Comparison of ENCODE assay signal across 21 cellular contexts in genomic region chr9:12162101-12162500, GRCh38.
DNase-seq lines count a peak whose midpoint lies in the region; ATAC-seq and TF ChIP-seq lines count a peak whose summit lies in the region.
"Had no signal": no experiment of that assay in that cellular context is flagged by ENCODE, and none has a peak within 500 bp of the region (broad histone marks: within the 10 kb centered on the region; RNA-seq: fewer than 3 reads in every experiment).

No MANE protein-coding gene starts in this region.

- no peak overlapping the region for H4K91ac ChIP-seq in H9 (ENCODE audit: insufficient read length, low read depth, low read length)

- no peaks in the 10 kb centered on the region for H3K79me2 ChIP-seq in H9 (ENCODE audit: insufficient read depth, low read length)

- no peaks in the 10 kb centered on the region for H3K9me3 ChIP-seq in H9 (ENCODE audit: control insufficient read depth, low read depth, low read length)
- H3K9me3 ChIP-seq: BLaER1 treated with 17β-estradiol and CSF1 and Interleukin-3, amounts not matched to agents 10 nM and 100 nM; HAP-1 had no signal

- H3K27ac ChIP-seq in H9 (ENCODE audit: insufficient read length, low read depth, low read length): no peak overlapping the region
- H3K27ac ChIP-seq: BLaER1 treated with 17β-estradiol and CSF1 and Interleukin-3, amounts not matched to agents 10 nM and 100 nM; HL-60 had no signal

- H3K9me3 Mint-ChIP-seq in neural crest cell (no peaks in the 10 kb centered on the region), H9 (no peaks in the 10 kb centered on the region; a peak in 1 of 5 replicates)

- no peak overlapping the region for H3K14ac ChIP-seq in H9 (ENCODE audit: insufficient read depth, low read length)

- H2BK12ac ChIP-seq in H9 (ENCODE audit: insufficient read length, low read depth, low read length): no peak overlapping the region

- H2BK120ac ChIP-seq in H9 (ENCODE audit: low read depth, low read length, poor library complexity, severe bottlenecking): no peak overlapping the region

- no peaks in the 10 kb centered on the region for H4K20me1 ChIP-seq in H9 (ENCODE audit: control insufficient read depth, insufficient read depth, insufficient read length)
- H4K20me1 ChIP-seq: BLaER1 treated with 17β-estradiol and CSF1 and Interleukin-3, amounts not matched to agents 10 nM and 100 nM had no signal

- H2AFZ ChIP-seq in H9 (ENCODE audit: low read length): no peak overlapping the region

- intact Hi-C loops in left cardiac atrium (cut with DNase I): no loop called here

- H2BK5ac ChIP-seq in H9 (ENCODE audit: insufficient read length, low read length): no peak overlapping the region

- H3K18ac ChIP-seq in H9 (ENCODE audit: insufficient read length, low read depth, low read length): no peak overlapping the region

- no peak overlapping the region for H4K5ac ChIP-seq in H9 (ENCODE audit: insufficient read length, low read depth, low read length)

- no peak overlapping the region for H4K8ac ChIP-seq in H9 (replicated peaks; ENCODE audit: insufficient read length, low read depth, low read length)

- no peaks in the 10 kb centered on the region for H3K23me2 ChIP-seq in H9 (ENCODE audit: insufficient read length, low read depth, low read length, poor library complexity, severe bottlenecking)

- no peak overlapping the region for H2BK15ac ChIP-seq in H9 (ENCODE audit: low read depth, low read length)

- H3K4me2 ChIP-seq in H9 (ENCODE audit: insufficient read depth, insufficient read length, low read length): no peak overlapping the region
- H3K4me2 ChIP-seq: BLaER1 treated with 17β-estradiol and CSF1 and Interleukin-3, amounts not matched to agents 10 nM and 100 nM had no signal

- H3K56ac ChIP-seq in H9 (ENCODE audit: insufficient read length, low read depth, low read length): no peak overlapping the region

- no peak for TF ChIP-seq POLR2A in erythroblast (IDR thresholded peaks at IDR 0.05; ENCODE audit: low read length)

- no peak overlapping the region for H3K23ac ChIP-seq in H9 (ENCODE audit: insufficient read length, low read depth, low read length)

- H3K27ac Mint-ChIP-seq in neural crest cell (ENCODE audit: unreplicated experiment) (peak overlapping the region; percentile 65), H9 (no peak overlapping the region)
- H3K27ac Mint-ChIP-seq: B cell; CD8-positive, alpha-beta T cell had no signal

- H3K27me3 Mint-ChIP-seq in neural crest cell (ENCODE audit: low read depth): no peaks in the 10 kb centered on the region
- no peaks in the 10 kb centered on the region for H3K27me3 Mint-ChIP-seq in H9 (ENCODE audit: low read depth)
- H3K27me3 Mint-ChIP-seq: B cell had no signal

- H3K36me3 Mint-ChIP-seq in neural crest cell (ENCODE audit: low read depth): no peaks in the 10 kb centered on the region
- H3K36me3 Mint-ChIP-seq in H9 (ENCODE audit: insufficient read depth in 1 of 3, low read depth in 3 of 3): no peaks in the 10 kb centered on the region
- H3K36me3 Mint-ChIP-seq: CD8-positive, alpha-beta T cell had no signal

- no peak for ATAC-seq in left cardiac atrium
- ATAC-seq: CD8-positive, alpha-beta T cell; GM12878 had no signal

- H3K79me1 ChIP-seq in H9 (ENCODE audit: insufficient read depth, low read depth, low read length, poor library complexity, severe bottlenecking): no peaks in the 10 kb centered on the region

- no CpG with 5 or more reads among the region's 6 CpGs for WGBS in H9 (ENCODE audit: extremely low coverage, insufficient read length, low lambda C conversion rate)

- TF ChIP-seq CTCF in neural crest cell (conservative IDR thresholded peaks at IDR 0.05) (no peak), H9 (conservative IDR thresholded peaks at IDR 0.05) (no peak)

- H3K4ac ChIP-seq in H9 (ENCODE audit: low read depth, low read length): no peak overlapping the region

- H3K9ac ChIP-seq in H9 (ENCODE audit: extremely low read depth, insufficient read length, low read length): no peak overlapping the region
- H3K9ac ChIP-seq: BLaER1 treated with 17β-estradiol and CSF1 and Interleukin-3, amounts not matched to agents 10 nM and 100 nM had no signal

- H3T11ph ChIP-seq in H9 (ENCODE audit: low read length): no peak overlapping the region

- H2AK5ac ChIP-seq in H9 (ENCODE audit: insufficient read length, low read length): no peak overlapping the region

- no peak overlapping the region for H3K4me3 Mint-ChIP-seq in neural crest cell
- no peak overlapping the region for H3K4me3 Mint-ChIP-seq in H9
- H3K4me3 Mint-ChIP-seq: B cell; CD8-positive, alpha-beta T cell had no signal

- no peaks in the 10 kb centered on the region for H3K27me3 ChIP-seq in H9 (ENCODE audit: insufficient read depth, low read length)
- H3K27me3 ChIP-seq: BLaER1 treated with 17β-estradiol and CSF1 and Interleukin-3, amounts not matched to agents 10 nM and 100 nM had no signal

- DNase-seq in NCI-H748 (lab: John Stamatoyannopoulos, UW; ENCODE audit: unreplicated experiment) (peak; percentile 12), NCI-H748 treated with DMSO at 0.1 percent for 48 hours (lab: John Stamatoyannopoulos, UW) (no peak), hippocampal formation (lab: John Stamatoyannopoulos, UW) (peak; percentile 21 to 82), neural crest cell (ENCODE audit: low read depth, low spot score) (no peak), superior temporal gyrus (ENCODE audit: extremely low spot score) (peak; percentile 67), H9 (no peak), left cardiac atrium (no peak), erythroblast (lab: John Stamatoyannopoulos, UW) (no peak)
- DNase-seq: 8988T; CD8-positive, alpha-beta T cell; COR-L47; DMS 273 treated with DMSO at 0.1 percent for 48 hours; DMS53; DND-41; EL; GOT3 had no signal

- no peaks in the 10 kb centered on the region for H3K4me1 ChIP-seq in H9 (ENCODE audit: insufficient read depth, low read length)
- H3K4me1 ChIP-seq: HAP-1 had no signal

- H2BK20ac ChIP-seq in H9 (ENCODE audit: low read depth, low read length, poor library complexity, severe bottlenecking): no peak overlapping the region

- H3K4me1 Mint-ChIP-seq in neural crest cell (peaks cover 45% of the 10 kb centered on the region), H9 (no peaks in the 10 kb centered on the region)
- H3K4me1 Mint-ChIP-seq: B cell had no signal

Comparison
In these comparisons a context has a peak if more than half of its experiments do, and no peak if none do; other contexts are left out.
1. DNase-seq: peak in NCI-H748 (single experiment), hippocampal formation (2 of 2) and superior temporal gyrus (single experiment); none in NCI-H748 treated with DMSO at 0.1 percent for 48 hours (single experiment), neural crest cell (single experiment), H9 (single experiment), left cardiac atrium (single experiment) and erythroblast (0 of 2).